Comparison of ENCODE assay signal across 8 cellular contexts in the genomic region with DNA sequence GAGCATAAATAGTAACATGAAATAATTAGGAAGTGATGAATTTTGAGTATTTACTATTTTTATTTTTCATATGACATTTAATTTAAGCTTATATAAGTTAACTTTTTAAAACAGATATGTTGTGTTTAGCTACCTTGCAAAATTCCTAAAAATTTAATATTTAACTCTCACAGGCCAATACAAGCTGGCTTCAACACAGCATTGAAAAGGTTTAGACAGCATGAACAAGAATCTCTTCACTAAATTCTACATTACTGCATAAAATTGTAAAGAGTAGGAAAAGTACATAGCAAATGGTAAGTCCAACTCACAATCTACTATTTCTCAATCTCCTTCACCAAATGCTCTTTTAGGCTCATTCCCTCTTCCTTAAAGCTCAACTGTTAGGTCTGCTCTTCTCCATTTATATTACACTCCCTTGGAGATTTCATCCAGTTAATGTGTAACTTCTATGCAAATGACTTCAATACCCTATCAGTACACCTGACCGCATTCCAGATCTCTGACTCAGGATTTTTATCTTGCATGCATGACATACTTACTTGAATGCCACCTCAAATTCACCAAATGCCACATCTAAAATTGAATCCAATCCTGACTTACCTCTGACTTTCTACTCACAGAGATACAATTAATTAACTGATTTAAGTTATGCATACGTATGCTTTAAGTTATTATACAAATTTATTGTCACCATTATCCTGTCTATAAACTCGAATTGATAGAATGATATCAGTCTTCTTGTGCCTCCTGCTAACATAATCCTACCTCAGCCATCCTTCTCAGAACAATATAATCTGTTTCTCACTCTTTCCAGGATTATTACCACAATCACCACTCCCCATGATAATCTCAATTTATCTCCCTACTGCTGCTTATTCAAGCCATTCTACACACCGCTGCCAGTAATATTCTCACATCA.
DNase-seq lines count a peak whose midpoint lies in the region; ATAC-seq, FAIRE-seq and TF ChIP-seq lines count a peak whose summit lies in the region.

No MANE protein-coding gene starts in this region.

- peak overlapping the region; percentile 39 for H3K27ac Mint-ChIP-seq in T-helper 17 cell

- H3K4me3 Mint-ChIP-seq in T-helper 17 cell: no peak overlapping the region

- peak overlapping the region; percentile 73 to 80 for H3K27ac ChIP-seq in kidney (ENCODE audit: low read depth in 2 of 2, low read length in 2 of 2)
- peak overlapping the region in 3 of 4 donors; percentile 12 to 30 (median 17) for H3K27ac ChIP-seq in upper lobe of left lung
- no peak overlapping the region for H3K27ac ChIP-seq in substantia nigra (ENCODE audit: low read depth, low read length, poor library complexity, severe bottlenecking)
- H3K27ac ChIP-seq in vagina: no peak overlapping the region

- H3K36me3 Mint-ChIP-seq in T-helper 17 cell (ENCODE audit: low read depth): no peaks in the 10 kb centered on the region

- FAIRE-seq in kidney (lab: Jason Lieb, UNC): peak; percentile 96

- DNase-seq in SIG-M5 treated with dmso at 0.1 percent for 504 hours (lab: John Stamatoyannopoulos, UW; ENCODE audit: unreplicated experiment): peak; percentile 65
- no peak for DNase-seq in SIG-M5 (lab: John Stamatoyannopoulos, UW)
- no peak for DNase-seq in T-helper 17 cell
- no peak for DNase-seq in kidney
- peak in 1 of 2 donors; percentile 45 for DNase-seq in upper lobe of left lung
- no peak for DNase-seq in stimulated activated naive CD4-positive, alpha-beta T cell (lab: John Stamatoyannopoulos, UW)
- DNase-seq in substantia nigra (lab: John Stamatoyannopoulos, UW): no peak
- no peak for DNase-seq in vagina (ENCODE audit: extremely low spot score in 2 of 2)

- TF ChIP-seq CTCF in kidney (IDR thresholded peaks at IDR 0.05; ENCODE audit: borderline replicate concordance, extremely low read depth, insufficient read depth) (no peak), upper lobe of left lung (IDR thresholded peaks at IDR 0.05) (no peak), vagina (IDR thresholded peaks at IDR 0.05) (no peak)

- H3K36me3 ChIP-seq in kidney (ENCODE audit: control insufficient read depth in 1 of 2, insufficient read depth in 2 of 2, low read length in 2 of 2) (peaks cover 0 to 4% of the 10 kb centered on the region in 2 donors), upper lobe of left lung (no peaks in the 10 kb centered on the region), vagina (no peaks in the 10 kb centered on the region)

- peaks cover 17% of the 10 kb centered on the region for H3K4me1 Mint-ChIP-seq in T-helper 17 cell

- H3K4me3 ChIP-seq in kidney (ENCODE audit: low read length in 2 of 2): peak overlapping the region; percentile 2 to 18
- no peak overlapping the region for H3K4me3 ChIP-seq in upper lobe of left lung
- H3K4me3 ChIP-seq in vagina: no peak overlapping the region

- ATAC-seq in T-helper 17 cell (no peak), upper lobe of left lung (ENCODE audit: low FRiP score in 2 of 2) (peak; percentile 43 to 87)

- H3K27me3 ChIP-seq in upper lobe of left lung (no peaks in the 10 kb centered on the region), vagina (no peaks in the 10 kb centered on the region)

- no peaks in the 10 kb centered on the region for H3K27me3 Mint-ChIP-seq in T-helper 17 cell

- TF ChIP-seq EP300 in upper lobe of left lung (IDR thresholded peaks at IDR 0.05): peak in 1 of 4 donors; percentile 28

- TF ChIP-seq POLR2A in upper lobe of left lung (IDR thresholded peaks at IDR 0.05) (no peak), vagina (IDR thresholded peaks at IDR 0.05) (no peak)

- 75 to 95% methylated on average over 4 of the region's 4 CpGs for WGBS in upper lobe of left lung, 2 donors

- H3K9ac ChIP-seq in kidney (ENCODE audit: low read length in 2 of 2): no peak overlapping the region

- intact Hi-C loops in kidney (cut with DNase I) (no loop called here), vagina (cut with DNase I) (no loop called here)

- H3K4me1 ChIP-seq in kidney (ENCODE audit: control insufficient read depth in 1 of 2, insufficient read depth in 1 of 2, low read depth in 1 of 2, low read length in 2 of 2) (peaks cover 0 to 21% of the 10 kb centered on the region in 2 donors), upper lobe of left lung (peaks cover 7 to 20% (median 15%) of the 10 kb centered on the region in 4 donors), vagina (peaks cover 21% of the 10 kb centered on the region)

- H3K9me3 ChIP-seq in T-helper 17 cell (ENCODE audit: control insufficient read depth, low read length, poor library complexity, severe bottlenecking) (no peaks in the 10 kb centered on the region), kidney (ENCODE audit: control insufficient read depth in 1 of 2, low read length in 2 of 2) (no peaks in the 10 kb centered on the region), upper lobe of left lung (no peaks in the 10 kb centered on the region), vagina (no peaks in the 10 kb centered on the region)

Comparison
In these comparisons a context has a peak if more than half of its experiments do, and no peak if none do; other contexts are left out.
1. H3K27ac ChIP-seq: peak in kidney (2 of 2) and upper lobe of left lung (3 of 4); none in substantia nigra (single experiment) and vagina (single experiment).
2. H3K4me3 ChIP-seq: peak in kidney (2 of 2); none in upper lobe of left lung (0 of 4) and vagina (0 of 2).